In genomic region chr12:12893438-12893837, GRCh38 we compare ENCODE assay signal across 18 cellular contexts. TPM values are rescaled to one million over a fixed set of nuclear protein-coding genes. Genes with fewer than 3 reads are reported as not detected.
A peak's percentile ranks its signal among the peaks of the same experiment; 100 is the strongest.
DNase-seq lines count a peak whose midpoint lies in the region; ATAC-seq lines count a peak whose summit lies in the region.
"Had no signal": no experiment of that assay in that cellular context is flagged by ENCODE, and none has a peak within 500 bp of the region (broad histone marks: within the 10 kb centered on the region; RNA-seq: fewer than 3 reads in every experiment).

No MANE protein-coding gene starts in this region.

- no peak overlapping the region for H3K27ac Mint-ChIP-seq in activated naive CD4-positive, alpha-beta T cell treated with anti-CD3 and anti-CD28 coated beads, Interleukin-2, amount 50 U/mL, for 24 hours
- no peak overlapping the region for H3K27ac Mint-ChIP-seq in naive thymus-derived CD8-positive, alpha-beta T cell
- no peak overlapping the region for H3K27ac Mint-ChIP-seq in CD4-positive, alpha-beta memory T cell
- H3K27ac Mint-ChIP-seq: activated CD4-positive, alpha-beta T cell treated with anti-CD3 and anti-CD28 coated beads, Interleukin-2, amount 10 ng/mL, durations not matched to agents 24 days and 14 days had no signal

- H3K27ac ChIP-seq in duodenal mucosa (ENCODE audit: low read depth, low read length) (no peak overlapping the region), aorta (ENCODE audit: low read depth in 1 of 2, low read length in 2 of 2) (peak overlapping the region in 1 of 2 donors; percentile 81)
- no peak overlapping the region for H3K27ac ChIP-seq in CD4-positive, alpha-beta memory T cell (ENCODE audit: low read depth, low read length)
- H3K27ac ChIP-seq: 22Rv1; BLaER1 treated with 17β-estradiol and CSF1 and Interleukin-3, amounts not matched to agents 10 nM and 100 nM; pancreas had no signal

- ATAC-seq in aorta (ENCODE audit: low FRiP score), result no peak
- ATAC-seq in naive thymus-derived CD8-positive, alpha-beta T cell, result no peak
- ATAC-seq: left lobe of liver, pancreas had no signal

- H3K4me1 Mint-ChIP-seq in activated naive CD4-positive, alpha-beta T cell treated with anti-CD3 and anti-CD28 coated beads, Interleukin-2, amount 50 U/mL, for 24 hours, result peaks cover 7% of the 10 kb centered on the region
- peaks cover 5 to 12% (median 8%) of the 10 kb centered on the region in 4 donors for H3K4me1 Mint-ChIP-seq in naive thymus-derived CD8-positive, alpha-beta T cell
- peaks cover 3 to 13% (median 5%) of the 10 kb centered on the region in 4 donors for H3K4me1 Mint-ChIP-seq in CD4-positive, alpha-beta memory T cell

- H3K4me3 ChIP-seq in duodenal mucosa (ENCODE audit: low read depth in 1 of 2, low read length in 2 of 2) (peak overlapping the region; percentile 78 to 84), mucosa of stomach (ENCODE audit: low read length) (no peak overlapping the region), aorta (ENCODE audit: low read length in 2 of 2) (peak overlapping the region; percentile 23 to 93)
- H3K4me3 ChIP-seq in CD4-positive, alpha-beta memory T cell (ENCODE audit: low read length in 2 of 2), result no peak overlapping the region
- H3K4me3 ChIP-seq: BLaER1 treated with 17β-estradiol and CSF1 and Interleukin-3, amounts not matched to agents 10 nM and 100 nM; pancreas had no signal

- DNase-seq in activated naive CD4-positive, alpha-beta T cell (lab: John Stamatoyannopoulos, UW), result no peak
- no peak for DNase-seq in aorta
- no peak for DNase-seq in naive thymus-derived CD8-positive, alpha-beta T cell
- DNase-seq in activated CD8-positive, alpha-beta memory T cell treated with anti-CD3 and anti-CD28 coated beads for 24 hours, result no peak
- DNase-seq in CD4-positive, alpha-beta memory T cell, result no peak
- DNase-seq: activated CD4-positive, alpha-beta T cell treated with anti-CD3 and anti-CD28 coated beads, Interleukin-2, amount 10 ng/mL, durations not matched to agents 24 days and 14 days; activated naive CD4-positive, alpha-beta T cell treated with Interleukin-2 at 50 U/mL for 16 hours; DMS79; MV-4-11; pancreas; stimulated activated CD4-positive, alpha-beta T cell treated with anti-CD3 and anti-CD28 coated beads, Interleukin-2, amount 100 ng/mL, for 48 hours; SW 1271 had no signal

- H3K4me1 ChIP-seq in duodenal mucosa (ENCODE audit: control insufficient read depth in 1 of 2, insufficient read depth in 2 of 2, low read length in 2 of 2) (peaks cover 7 to 20% of the 10 kb centered on the region in 2 donors), mucosa of stomach (ENCODE audit: control insufficient read depth, insufficient read depth, low read length) (peaks cover 14% of the 10 kb centered on the region), aorta (ENCODE audit: control insufficient read depth in 1 of 2, insufficient read depth in 2 of 2, low read length in 2 of 2) (no peaks in the 10 kb centered on the region)
- peaks cover 11% of the 10 kb centered on the region for H3K4me1 ChIP-seq in CD4-positive, alpha-beta memory T cell (ENCODE audit: insufficient read depth, low read length)

- peak overlapping the region in 1 of 2 donors; percentile 68 for H3K9ac ChIP-seq in duodenal mucosa (ENCODE audit: low read depth in 1 of 2, low read length in 2 of 2)
- peak overlapping the region; percentile 92 for H3K9ac ChIP-seq in mucosa of stomach (ENCODE audit: low read length)
- H3K9ac ChIP-seq: BLaER1 treated with 17β-estradiol and CSF1 and Interleukin-3, amounts not matched to agents 10 nM and 100 nM had no signal

- H3K36me3 ChIP-seq in duodenal mucosa (ENCODE audit: control insufficient read depth in 1 of 2, insufficient read depth in 2 of 2, low read length in 2 of 2) (no peaks in the 10 kb centered on the region), mucosa of stomach (ENCODE audit: control insufficient read depth, insufficient read depth, low read length) (no peaks in the 10 kb centered on the region), aorta (ENCODE audit: control insufficient read depth in 1 of 2, insufficient read depth in 2 of 2, low read length in 1 of 2) (no peaks in the 10 kb centered on the region)
- no peaks in the 10 kb centered on the region for H3K36me3 ChIP-seq in CD4-positive, alpha-beta memory T cell (ENCODE audit: insufficient read depth, low read length)
- H3K36me3 ChIP-seq: BLaER1 treated with 17β-estradiol and CSF1 and Interleukin-3, amounts not matched to agents 10 nM and 100 nM; pancreas had no signal

- H3K27me3 Mint-ChIP-seq in activated naive CD4-positive, alpha-beta T cell treated with anti-CD3 and anti-CD28 coated beads, Interleukin-2, amount 50 U/mL, for 24 hours, result peaks cover 4% of the 10 kb centered on the region
- H3K27me3 Mint-ChIP-seq in naive thymus-derived CD8-positive, alpha-beta T cell, result peaks cover 11 to 46% (median 24%) of the 10 kb centered on the region in 5 donors
- peaks cover 20 to 36% of the 10 kb centered on the region in 2 donors for H3K27me3 Mint-ChIP-seq in CD4-positive, alpha-beta memory T cell

- H3K9me3 Mint-ChIP-seq in activated naive CD4-positive, alpha-beta T cell treated with anti-CD3 and anti-CD28 coated beads, Interleukin-2, amount 50 U/mL, for 24 hours, result no peaks in the 10 kb centered on the region
- H3K9me3 Mint-ChIP-seq in naive thymus-derived CD8-positive, alpha-beta T cell, result no peaks in the 10 kb centered on the region
- peaks cover 0 to 5% (median 0%) of the 10 kb centered on the region in 8 donors for H3K9me3 Mint-ChIP-seq in CD4-positive, alpha-beta memory T cell
- H3K9me3 Mint-ChIP-seq: activated CD4-positive, alpha-beta T cell treated with anti-CD3 and anti-CD28 coated beads, Interleukin-2, amount 10 ng/mL, durations not matched to agents 24 days and 14 days had no signal

- H3K36me3 Mint-ChIP-seq in activated naive CD4-positive, alpha-beta T cell treated with anti-CD3 and anti-CD28 coated beads, Interleukin-2, amount 50 U/mL, for 24 hours, result no peaks in the 10 kb centered on the region
- peaks cover 0 to 5% (median 0%) of the 10 kb centered on the region in 3 donors for H3K36me3 Mint-ChIP-seq in naive thymus-derived CD8-positive, alpha-beta T cell
- no peaks in the 10 kb centered on the region for H3K36me3 Mint-ChIP-seq in CD4-positive, alpha-beta memory T cell

- H3K9me3 ChIP-seq in duodenal mucosa (ENCODE audit: control insufficient read depth in 1 of 2, low read length in 2 of 2), result no peaks in the 10 kb centered on the region
- no peaks in the 10 kb centered on the region for H3K9me3 ChIP-seq in mucosa of stomach (ENCODE audit: control insufficient read depth, low read length)
- H3K9me3 ChIP-seq in aorta (ENCODE audit: control insufficient read depth, low read length), result no peaks in the 10 kb centered on the region
- H3K9me3 ChIP-seq in CD4-positive, alpha-beta memory T cell (ENCODE audit: control insufficient read depth in 1 of 2, low read length in 2 of 2), result no peaks in the 10 kb centered on the region
- H3K9me3 ChIP-seq: pancreas had no signal

- CTCF ChIA-PET in CD4-positive, alpha-beta memory T cell (lab: Charles Lee; ENCODE audit: partially characterized antibody), result interaction anchor here (1.2 kb wide), 1 partner anchor 27 kb away, joined by 3 read pairs; no protein-coding TSS in a partner anchor

- intact Hi-C loops in aorta (cut with DNase I), result loop anchor here in 1 of 2 donors (10.0 kb wide), 1 partner anchor 1881 kb away; a partner anchor contains a TSS
- intact Hi-C loops in CD4-positive, alpha-beta memory T cell (cut with micrococcal nuclease), result loop anchor here (5.0 kb wide), 1 partner anchor 106 kb away; the partner anchor contains the start of gene APOLD1

- peak overlapping the region; percentile 26 for H3K4me3 Mint-ChIP-seq in activated naive CD4-positive, alpha-beta T cell treated with anti-CD3 and anti-CD28 coated beads, Interleukin-2, amount 50 U/mL, for 24 hours
- H3K4me3 Mint-ChIP-seq in naive thymus-derived CD8-positive, alpha-beta T cell, result peak overlapping the region in 1 of 10 donors; percentile 1
- H3K4me3 Mint-ChIP-seq in CD4-positive, alpha-beta memory T cell, result peak overlapping the region in 1 of 8 donors; percentile 27
- H3K4me3 Mint-ChIP-seq: activated CD4-positive, alpha-beta T cell treated with anti-CD3 and anti-CD28 coated beads, Interleukin-2, amount 10 ng/mL, durations not matched to agents 24 days and 14 days had no signal

- POLR2A ChIA-PET in naive thymus-derived CD8-positive, alpha-beta T cell (lab: Charles Lee), result no interaction called here
- POLR2A ChIA-PET in CD4-positive, alpha-beta memory T cell (lab: Charles Lee; ENCODE audit: partially characterized antibody), result no interaction called here

- 13 to 22% methylated on average over 5 of the region's 5 CpGs for WGBS in aorta, 2 donors

- H3K27me3 ChIP-seq in duodenal mucosa (ENCODE audit: control insufficient read depth in 1 of 2, insufficient read depth in 2 of 2, low read length in 2 of 2) (no peaks in the 10 kb centered on the region), mucosa of stomach (ENCODE audit: control insufficient read depth, insufficient read depth, low read length) (peaks cover 7% of the 10 kb centered on the region), aorta (ENCODE audit: control insufficient read depth in 1 of 2, insufficient read depth in 2 of 2, low read length in 1 of 2) (no peaks in the 10 kb centered on the region)
- peaks cover 6% of the 10 kb centered on the region for H3K27me3 ChIP-seq in CD4-positive, alpha-beta memory T cell (ENCODE audit: insufficient read depth, low read length)
- H3K27me3 ChIP-seq: pancreas had no signal

RNA-seq across cellular contexts. Expression of gene GPRC5A, which starts 2.1 kb away (rescaled TPM):
- total RNA-seq in aorta, result 10 to 100 TPM; 36.6 to 86.0 TPM
- 1 to 10 TPM; 4.6 to 8.4 TPM for polyA plus RNA-seq in aorta
- not detected for total RNA-seq in naive thymus-derived CD8-positive, alpha-beta T cell
- not detected for polyA plus RNA-seq in naive thymus-derived CD8-positive, alpha-beta T cell
- total RNA-seq in CD4-positive, alpha-beta memory T cell, result not detected
- polyA plus RNA-seq in CD4-positive, alpha-beta memory T cell, result under 1 TPM in 1 of 2 donors, not detected in 1; 0.14 TPM
- total RNA-seq: activated CD4-positive, alpha-beta T cell treated with anti-CD3 and anti-CD28 coated beads, Interleukin-2, amount 10 ng/mL, durations not matched to agents 24 days and 14 days had no signal

RNA-seq across cellular contexts. Expression of gene GPRC5D, which starts 58.5 kb away (rescaled TPM):
- total RNA-seq in aorta, result under 1 TPM in 1 of 2 donors, not detected in 1; 0.39 TPM
- not detected for polyA plus RNA-seq in aorta
- total RNA-seq in naive thymus-derived CD8-positive, alpha-beta T cell, result not detected
- under 1 TPM in 1 of 3 donors, not detected in 2; 0.43 TPM for polyA plus RNA-seq in naive thymus-derived CD8-positive, alpha-beta T cell
- not detected for total RNA-seq in CD4-positive, alpha-beta memory T cell
- under 1 TPM in 1 of 2 donors, not detected in 1; 0.71 TPM for polyA plus RNA-seq in CD4-positive, alpha-beta memory T cell
- total RNA-seq: activated CD4-positive, alpha-beta T cell treated with anti-CD3 and anti-CD28 coated beads, Interleukin-2, amount 10 ng/mL, durations not matched to agents 24 days and 14 days; left lobe of liver had no signal

Comparison
In these comparisons a context has a peak if more than half of its experiments do, and no peak if none do; other contexts are left out.
1. H3K4me3 ChIP-seq: peak in duodenal mucosa (2 of 2) and aorta (2 of 2); none in mucosa of stomach (single experiment) and CD4-positive, alpha-beta memory T cell (0 of 2).
2. RNA of gene GPRC5A, which starts 2.1 kb away (total RNA-seq): 36.6 to 86.0 TPM in aorta; not detected in naive thymus-derived CD8-positive, alpha-beta T cell and not detected in CD4-positive, alpha-beta memory T cell; every median in the first group is over 10 times any median in the second.